Comparison of ENCODE assay signal across 9 cellular contexts in genomic region chr16:81095653-81095952, GRCh38. TPM values are rescaled to one million over a fixed set of nuclear protein-coding genes. Genes with fewer than 3 reads are reported as not detected.
A peak's percentile ranks its signal among the peaks of the same experiment; 100 is the strongest.
DNase-seq lines count a peak whose midpoint lies in the region; ATAC-seq, FAIRE-seq and TF ChIP-seq lines count a peak whose summit lies in the region.
"Had no signal": no experiment of that assay in that cellular context is flagged by ENCODE, and none has a peak within 500 bp of the region (broad histone marks: within the 10 kb centered on the region; RNA-seq: fewer than 3 reads in every experiment).

No MANE protein-coding gene starts in this region.

- CTCF ChIA-PET in CD8-positive, alpha-beta T cell (lab: Charles Lee) = no interaction called here
- CTCF ChIA-PET in activated CD8-positive, alpha-beta T cell treated with anti-CD3 and anti-CD28 coated beads for 36 hours (lab: Charles Lee) = interaction anchor here (1.0 to 1.9 kb wide), 2 partner anchors 18 to 109 kb away, joined by 4 to 6 read pairs; partner anchors contain the start of gene C16orf46

- H3K36me3 Mint-ChIP-seq in CD8-positive, alpha-beta T cell = no peaks in the 10 kb centered on the region
- no peaks in the 10 kb centered on the region for H3K36me3 Mint-ChIP-seq in activated CD8-positive, alpha-beta T cell treated with anti-CD3 and anti-CD28 coated beads for 36 hours (ENCODE audit: low read depth)

- H3K36me3 ChIP-seq in CD8-positive, alpha-beta T cell (ENCODE audit: insufficient read depth, low read length) = no peaks in the 10 kb centered on the region
- H3K36me3 ChIP-seq in kidney (ENCODE audit: control insufficient read depth in 1 of 2, insufficient read depth in 2 of 2, low read length in 2 of 2) (no peaks in the 10 kb centered on the region), thoracic aorta (no peaks in the 10 kb centered on the region)

- no peaks in the 10 kb centered on the region for H3K9me3 Mint-ChIP-seq in CD8-positive, alpha-beta T cell
- peaks cover 2% of the 10 kb centered on the region for H3K9me3 Mint-ChIP-seq in activated CD8-positive, alpha-beta T cell treated with anti-CD3 and anti-CD28 coated beads for 36 hours

- peaks cover 14% of the 10 kb centered on the region for H3K4me1 Mint-ChIP-seq in CD8-positive, alpha-beta T cell (ENCODE audit: low read depth)
- H3K4me1 Mint-ChIP-seq in activated CD8-positive, alpha-beta T cell treated with anti-CD3 and anti-CD28 coated beads for 36 hours (ENCODE audit: low read depth) = peaks cover 14% of the 10 kb centered on the region

- TF ChIP-seq CTCF in CD8-positive, alpha-beta T cell (IDR thresholded peaks at IDR 0.05) = no peak
- TF ChIP-seq CTCF in activated CD8-positive, alpha-beta T cell treated with anti-CD3 and anti-CD28 coated beads for 36 hours (IDR thresholded peaks at IDR 0.05) = no peak
- TF ChIP-seq CTCF in kidney (IDR thresholded peaks at IDR 0.05; ENCODE audit: borderline replicate concordance, extremely low read depth, insufficient read depth) (no peak), thoracic aorta (IDR thresholded peaks at IDR 0.05) (no peak)

- H3K9me3 ChIP-seq in CD8-positive, alpha-beta T cell (ENCODE audit: low read length) = no peaks in the 10 kb centered on the region
- no peaks in the 10 kb centered on the region for H3K9me3 ChIP-seq in kidney (ENCODE audit: control insufficient read depth in 1 of 2, low read length in 2 of 2)
- H3K9me3 ChIP-seq in thoracic aorta = no peaks in the 10 kb centered on the region

- no peak overlapping the region for H3K27ac Mint-ChIP-seq in CD8-positive, alpha-beta T cell
- H3K27ac Mint-ChIP-seq in activated CD8-positive, alpha-beta T cell treated with anti-CD3 and anti-CD28 coated beads for 36 hours = no peak overlapping the region

- no peaks in the 10 kb centered on the region for H3K27me3 Mint-ChIP-seq in CD8-positive, alpha-beta T cell (ENCODE audit: low read depth)
- H3K27me3 Mint-ChIP-seq in activated CD8-positive, alpha-beta T cell treated with anti-CD3 and anti-CD28 coated beads for 36 hours = no peaks in the 10 kb centered on the region

- intact Hi-C loops in CD8-positive, alpha-beta T cell (cut with DNase I, micrococcal nuclease) = loop anchor here (5.0 kb wide), 1 partner anchor 217 kb away; the partner anchor contains the start of gene GAN (in 2 of the 2)
- intact Hi-C loops in activated CD8-positive, alpha-beta T cell treated with anti-CD3 and anti-CD28 coated beads for 36 hours (cut with micrococcal nuclease) = no loop called here
- intact Hi-C loops in kidney (cut with DNase I) = no loop called here

- peak overlapping the region; percentile 74 for H3K4me3 Mint-ChIP-seq in CD8-positive, alpha-beta T cell
- H3K4me3 Mint-ChIP-seq in activated CD8-positive, alpha-beta T cell treated with anti-CD3 and anti-CD28 coated beads for 36 hours = peak overlapping the region; percentile 75

- H3K4me3 ChIP-seq in CD8-positive, alpha-beta T cell (ENCODE audit: low read depth, low read length) = peak overlapping the region; percentile 59
- H3K4me3 ChIP-seq in kidney (ENCODE audit: low read length in 2 of 2) = peak overlapping the region; percentile 39 to 62
- H3K4me3 ChIP-seq in thoracic aorta = peak overlapping the region; percentile 75

- no peak for ATAC-seq in CD8-positive, alpha-beta T cell
- ATAC-seq in HG02642 (IDR thresholded peaks at IDR 0.05; ENCODE audit: poor library complexity, unreplicated experiment) (peak; percentile 14), thoracic aorta (ENCODE audit: insufficient number of reproducible peaks, low FRiP score, low read depth) (no peak)
- ATAC-seq in activated CD8-positive, alpha-beta T cell treated with anti-CD3 and anti-CD28 coated beads for 36 hours = no peak

- no peaks in the 10 kb centered on the region for H3K27me3 ChIP-seq in CD8-positive, alpha-beta T cell (ENCODE audit: insufficient read depth, low read length)
- no peaks in the 10 kb centered on the region for H3K27me3 ChIP-seq in thoracic aorta (replicated peaks; ENCODE audit: insufficient read depth)

- peak overlapping the region in 1 of 2 donors; percentile 15 for H3K9ac ChIP-seq in kidney (ENCODE audit: low read length in 2 of 2)

- FAIRE-seq in kidney (lab: Jason Lieb, UNC) = no peak

- POLR2A ChIA-PET in CD8-positive, alpha-beta T cell (lab: Charles Lee) = interaction anchor here (1.4 kb wide), 1 partner anchor 19 kb away, joined by 10 read pairs; the partner anchor contains the start of gene C16orf46
- POLR2A ChIA-PET in activated CD8-positive, alpha-beta T cell treated with anti-CD3 and anti-CD28 coated beads for 36 hours (lab: Charles Lee) = interaction anchor here (2.0 kb wide), 1 partner anchor 19 kb away, joined by 10 read pairs; the partner anchor contains the start of gene C16orf46

- H3K27ac ChIP-seq in CD8-positive, alpha-beta T cell (ENCODE audit: low read depth, low read length) = peak overlapping the region; percentile 43
- peak overlapping the region; percentile 77 to 83 for H3K27ac ChIP-seq in kidney (ENCODE audit: low read depth in 2 of 2, low read length in 2 of 2)
- H3K27ac ChIP-seq in thoracic aorta = peak overlapping the region; percentile 57 to 79

- DNase-seq in CD8-positive, alpha-beta T cell = no peak
- no peak for DNase-seq in activated CD8-positive, alpha-beta T cell treated with anti-CD3 and anti-CD28 coated beads for 36 hours
- no peak for DNase-seq in kidney
- no peak for DNase-seq in thoracic aorta (ENCODE audit: low spot score)
- no peak for DNase-seq in NCI-H1048 (lab: John Stamatoyannopoulos, UW)
- no peak for DNase-seq in stimulated activated CD4-positive, alpha-beta T cell treated with anti-CD3 and anti-CD28 coated beads, Interleukin-1b, Interleukin-23, amount 100 ng/mL, for 48 hours
- no peak for DNase-seq in glomerular visceral epithelial cell (ENCODE audit: extremely low spot score)

- peaks cover 7% of the 10 kb centered on the region for H3K4me1 ChIP-seq in CD8-positive, alpha-beta T cell (ENCODE audit: insufficient read depth, low read length)
- H3K4me1 ChIP-seq in kidney (ENCODE audit: control insufficient read depth in 1 of 2, insufficient read depth in 1 of 2, low read depth in 1 of 2, low read length in 2 of 2) (peaks cover 0 to 4% of the 10 kb centered on the region in 2 donors), thoracic aorta (ENCODE audit: control insufficient read depth in 1 of 2, low read depth in 2 of 2) (peaks cover 0 to 4% of the 10 kb centered on the region in 2 donors)

RNA-seq across cellular contexts. Expression of gene GCSH, which starts 0.6 kb away (rescaled TPM):
- 1 to 10 TPM; 2.5 to 2.8 TPM for total RNA-seq in CD8-positive, alpha-beta T cell
- total RNA-seq in activated CD8-positive, alpha-beta T cell treated with anti-CD3 and anti-CD28 coated beads for 36 hours = 10 to 100 TPM; 21.0 to 25.3 TPM
- total RNA-seq in kidney (37.9 TPM), thoracic aorta (10 to 100 TPM; 10.6 to 13.6 TPM)
- 129 TPM for polyA plus RNA-seq in kidney (ENCODE audit: insufficient read depth, low read depth, low replicate concordance)

RNA-seq across cellular contexts. Expression of gene C16orf46, which starts 18.6 kb away (rescaled TPM):
- under 1 TPM; 0.47 to 0.76 TPM for total RNA-seq in CD8-positive, alpha-beta T cell
- total RNA-seq in activated CD8-positive, alpha-beta T cell treated with anti-CD3 and anti-CD28 coated beads for 36 hours = under 1 TPM; 0.59 to 0.60 TPM
- total RNA-seq in kidney (1.7 TPM), thoracic aorta (1 to 10 TPM in 1 of 2 donors, under 1 TPM in 1; 0.54 to 1.3 TPM)
- polyA plus RNA-seq in kidney (ENCODE audit: insufficient read depth, low read depth, low replicate concordance) = 0.47 TPM
- total RNA-seq: HT1080 had no signal

RNA-seq across cellular contexts. Expression of gene ATMIN, which starts 60.0 kb away (rescaled TPM):
- total RNA-seq in CD8-positive, alpha-beta T cell = 10 to 100 TPM; 32.2 to 35.1 TPM
- 10 to 100 TPM; 17.9 to 19.7 TPM for total RNA-seq in activated CD8-positive, alpha-beta T cell treated with anti-CD3 and anti-CD28 coated beads for 36 hours
- total RNA-seq in kidney (31.3 TPM), thoracic aorta (10 to 100 TPM; 32.0 to 32.5 TPM)
- 18.0 TPM for polyA plus RNA-seq in kidney (ENCODE audit: insufficient read depth, low read depth, low replicate concordance)

Comparison
In these comparisons a context has a peak if more than half of its experiments do, and no peak if none do; other contexts are left out.
1. intact Hi-C loops: an anchor here in CD8-positive, alpha-beta T cell (5.0 kb wide); none called in activated CD8-positive, alpha-beta T cell treated with anti-CD3 and anti-CD28 coated beads for 36 hours and kidney.